ENCODE assay signal across 1 cellular context in genomic region chr16:57299719-57300386, GRCh38.
TF ChIP-seq lines count a peak whose summit lies in the region.

No MANE protein-coding gene starts in this region.

TF ChIP-seq in GM12878, 131 proteins besides CTCF, POLR2A, EP300 and RAD21 (continued from another document and continues in another):
- TF ChIP-seq PKNOX1 (IDR thresholded peaks at IDR 0.05) (no peak), SMARCA5 (IDR thresholded peaks at IDR 0.05) (peak; percentile 86), GABPA (IDR thresholded peaks at IDR 0.05; ENCODE audit: low read depth) (no peak), CHD1 (IDR thresholded peaks at IDR 0.05; ENCODE audit: low read depth, low read length) (0 out of 2 replicates have a peak, but pooled peaks have one; percentile 50), E4F1 (IDR thresholded peaks at IDR 0.05; ENCODE audit: borderline replicate concordance, partially characterized antibody) (no peak), TCF12 (IDR thresholded peaks at IDR 0.05; ENCODE audit: low read depth, low read length) (0 out of 2 replicates have a peak, but pooled peaks have one; percentile 14), CREM (IDR thresholded peaks at IDR 0.05; ENCODE audit: low read depth) (peak; percentile 58; the same call in 1 of the 2 replicates), HDAC2 (IDR thresholded peaks at IDR 0.05) (no peak), ATF3 (IDR thresholded peaks at IDR 0.05; ENCODE audit: borderline replicate concordance, extremely low read depth, low read depth, low read length) (no peak), SUZ12 (IDR thresholded peaks at IDR 0.05; ENCODE audit: unreplicated experiment) (no peak), RELB (IDR thresholded peaks at IDR 0.05; ENCODE audit: low read depth) (peak; percentile 43; the same call in 1 of the 2 replicates), MTA3 (IDR thresholded peaks at IDR 0.05; ENCODE audit: borderline replicate concordance, low read length) (no peak), PBX3 (IDR thresholded peaks at IDR 0.05; ENCODE audit: insufficient replicate concordance, low read depth, low read length) (no peak), BCLAF1 (IDR thresholded peaks at IDR 0.05) (no peak), BCL11A (IDR thresholded peaks at IDR 0.05; ENCODE audit: low read depth, low read length) (no peak; the same call in 1 of the 2 replicates), IKZF2 (IDR thresholded peaks at IDR 0.05) (peak in 1 of 2 experiments; percentile 69; a peak in 3 of 4 replicates), CBX3 (IDR thresholded peaks at IDR 0.05; ENCODE audit: borderline replicate concordance, low read depth) (no peak), NFXL1 (IDR thresholded peaks at IDR 0.05; ENCODE audit: borderline replicate concordance) (no peak), BHLHE40 (IDR thresholded peaks at IDR 0.05; ENCODE audit: borderline replicate concordance in 1 of 2, low read depth in 2 of 2, low read length in 1 of 2) (peak; percentile 8 to 65; a peak in 1 of 4 replicates), RUNX3 (IDR thresholded peaks at IDR 0.05; ENCODE audit: low read length) (no peak), ZNF592 (IDR thresholded peaks at IDR 0.05) (no peak), BRCA1 (IDR thresholded peaks at IDR 0.05; ENCODE audit: low read depth, low read length) (no peak), MAX (IDR thresholded peaks at IDR 0.05; ENCODE audit: low read depth, low read length) (0 out of 2 replicates have a peak, but pooled peaks have one; percentile 12), USF1 (IDR thresholded peaks at IDR 0.05; ENCODE audit: borderline replicate concordance, extremely low read length, insufficient read depth, low read depth, low read length) (no peak), E2F8 (IDR thresholded peaks at IDR 0.05; ENCODE audit: low read depth, partially characterized antibody) (no peak), FOS (IDR thresholded peaks at IDR 0.05; ENCODE audit: borderline replicate concordance, extremely low read depth, insufficient read length) (no peak), CEBPZ (IDR thresholded peaks at IDR 0.05; ENCODE audit: low read depth, low read length) (no peak), RFX5 (IDR thresholded peaks at IDR 0.05; ENCODE audit: low read depth, low read length) (no peak), KLF5 (IDR thresholded peaks at IDR 0.05; ENCODE audit: partially characterized antibody) (no peak), TARDBP (IDR thresholded peaks at IDR 0.05; ENCODE audit: borderline replicate concordance) (peak; percentile 95), CHD4 (IDR thresholded peaks at IDR 0.05) (no peak), EZH2 (IDR thresholded peaks at IDR 0.05; ENCODE audit: borderline replicate concordance, control insufficient read depth, low read depth, low read length) (no peak), PML (IDR thresholded peaks at IDR 0.05; ENCODE audit: low read length) (no peak), BACH1 (IDR thresholded peaks at IDR 0.05; ENCODE audit: borderline replicate concordance) (no peak), STAT1 (conservative IDR thresholded peaks at IDR 0.05) (0 out of 2 replicates have a peak, but pooled peaks have one; percentile 66), POLR2AphosphoS2 (IDR thresholded peaks at IDR 0.05; ENCODE audit: low read depth, low read length) (no peak)
